Comparison of ENCODE assay signal across 21 cellular contexts in the genomic region with DNA sequence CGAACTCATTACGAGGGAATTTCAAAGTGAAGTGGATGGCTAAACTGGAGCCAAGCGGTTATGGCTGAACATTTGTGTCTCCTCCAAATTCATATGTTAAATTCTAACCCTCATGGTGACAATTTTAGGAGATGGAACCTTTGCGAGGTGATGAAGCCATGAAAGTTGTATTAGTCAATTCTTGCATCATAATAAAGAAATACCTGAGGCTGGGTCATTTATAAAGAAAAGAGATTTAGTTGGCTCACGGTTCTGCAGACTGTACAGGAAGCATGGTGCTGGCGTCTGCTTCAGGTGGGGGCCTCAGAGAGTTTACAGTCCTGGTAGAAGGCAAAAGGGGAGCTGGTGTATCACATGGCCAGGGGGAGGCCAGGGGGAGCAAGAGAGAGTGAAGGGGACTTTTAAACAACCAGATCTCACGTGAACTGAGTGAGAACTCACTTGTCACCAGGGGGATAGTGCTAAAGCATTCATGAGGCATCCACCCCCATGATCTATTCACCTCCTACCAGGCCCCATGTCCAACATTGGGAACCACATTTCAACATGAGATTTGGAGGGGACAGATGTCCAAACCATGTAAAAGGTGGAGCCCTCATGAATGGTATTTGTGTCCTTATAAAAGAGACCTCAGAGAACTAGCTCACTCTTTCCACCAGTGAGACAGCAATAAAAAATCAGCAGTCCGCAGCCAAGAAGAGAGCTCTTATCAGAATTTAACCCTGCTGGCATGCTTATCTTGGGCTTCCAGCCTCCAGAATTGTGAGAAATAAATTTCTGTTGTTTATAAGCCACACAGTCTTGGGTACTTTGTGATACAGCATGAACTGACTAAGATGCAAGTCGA.
A peak's percentile ranks its signal among the peaks of the same experiment; 100 is the strongest.
DNase-seq lines count a peak whose midpoint lies in the region; FAIRE-seq and TF ChIP-seq lines count a peak whose summit lies in the region.
"Had no signal": no experiment of that assay in that cellular context is flagged by ENCODE, and none has a peak within 500 bp of the region (broad histone marks: within the 10 kb centered on the region; RNA-seq: fewer than 3 reads in every experiment).

No MANE protein-coding gene starts in this region.

- H3K4me1 ChIP-seq in PC-9 (replicated peaks; ENCODE audit: insufficient read depth) (no peaks in the 10 kb centered on the region), H1 (replicated peaks in 1 of 4; ENCODE audit: control insufficient read depth in 3 of 4, insufficient read depth in 4 of 4, low read length in 3 of 4) (no peaks in the 10 kb centered on the region), testis (no peaks in the 10 kb centered on the region)
- H3K4me1 ChIP-seq: prostate gland, suprapubic skin had no signal

- no peaks in the 10 kb centered on the region for H3K9me2 ChIP-seq in PC-9 (ENCODE audit: insufficient read depth)

- no peak overlapping the region for H3K14ac ChIP-seq in H1 (ENCODE audit: insufficient read length)

- H4K8ac ChIP-seq in H1 (ENCODE audit: extremely low read depth, insufficient read depth, low read length): no peak overlapping the region

- CTCF ChIA-PET in PC-9 (lab: Charles Lee) (interaction anchor here (0.6 kb wide), 1 partner anchor 1195 kb away, joined by 3 read pairs; no protein-coding TSS in a partner anchor), H1 (lab: Charles Lee; ENCODE audit: partially characterized antibody) (interaction anchor here (0.7 to 1.4 kb wide), 2 partner anchors 10 to 80 kb away, joined by 3 to 6 read pairs; no protein-coding TSS in a partner anchor)

- no peak overlapping the region for H3K4me3 ChIP-seq in PC-9
- no peak overlapping the region for H3K4me3 ChIP-seq in H1 (ENCODE audit: extremely low read depth in 1 of 4, insufficient read depth in 2 of 4, low read depth in 3 of 4, low read length in 4 of 4)
- no peak overlapping the region for H3K4me3 ChIP-seq in testis
- H3K4me3 ChIP-seq: prostate gland, suprapubic skin had no signal

- TF ChIP-seq POLR2A in H1 (IDR thresholded peaks at IDR 0.05; ENCODE audit: control extremely low read depth in 1 of 2, low read depth in 2 of 2, low read length in 2 of 2) (no peak), testis (IDR thresholded peaks at IDR 0.05) (no peak)

- peaks cover 33% of the 10 kb centered on the region for H3K27me3 ChIP-seq in PC-9 (ENCODE audit: insufficient read depth, low read depth)
- H3K27me3 ChIP-seq in H1 (replicated peaks in 1 of 4; ENCODE audit: control insufficient read depth in 3 of 4, extremely low read depth in 1 of 4, insufficient read depth in 3 of 4, low read length in 3 of 4): no peaks in the 10 kb centered on the region
- no peaks in the 10 kb centered on the region for H3K27me3 ChIP-seq in testis
- H3K27me3 ChIP-seq: suprapubic skin had no signal

- H2BK120ac ChIP-seq in H1 (replicated peaks; ENCODE audit: low read depth, low read length): no peak overlapping the region

- H3K4me2 ChIP-seq in PC-9 (no peak overlapping the region), H1 (ENCODE audit: insufficient read depth in 1 of 2, low read depth in 2 of 2, low read length in 2 of 2) (no peak overlapping the region)

- H3K4ac ChIP-seq in H1 (replicated peaks; ENCODE audit: insufficient read length, low read depth, low read length): no peak overlapping the region

- H2AK5ac ChIP-seq in H1 (ENCODE audit: low read depth, low read length): no peak overlapping the region

- H3K23ac ChIP-seq in H1 (ENCODE audit: insufficient read length): no peak overlapping the region

- POLR2A ChIA-PET in PC-9 (lab: Charles Lee; ENCODE audit: unreplicated experiment): no interaction called here
- POLR2A ChIA-PET in H1 (lab: Charles Lee; ENCODE audit: partially characterized antibody): no interaction called here

- H3K36me3 ChIP-seq in PC-9 (ENCODE audit: low read depth) (no peaks in the 10 kb centered on the region), H1 (ENCODE audit: control insufficient read depth in 2 of 4, insufficient read depth in 4 of 4, low read length in 3 of 4) (no peaks in the 10 kb centered on the region), testis (ENCODE audit: low read depth, missing control alignments) (no peaks in the 10 kb centered on the region)
- H3K36me3 ChIP-seq: prostate gland, suprapubic skin had no signal

- no peak overlapping the region for H4K5ac ChIP-seq in H1 (ENCODE audit: insufficient read length, low read depth, low read length)

- no peak overlapping the region for H3K56ac ChIP-seq in H1 (replicated peaks; ENCODE audit: insufficient read length, low read depth, low read length)

- DNase-seq in Daoy (ENCODE audit: low read depth): peak; percentile 15
- peak; percentile 24 for DNase-seq in HT1080 (ENCODE audit: low read depth)
- DNase-seq in PC-9: no peak
- DNase-seq in H1 (ENCODE audit: low read depth in 1 of 2, low spot score in 2 of 2): no peak
- no peak for DNase-seq in NCI-H82 (lab: John Stamatoyannopoulos, UW)
- DNase-seq in NCI-H345 (lab: John Stamatoyannopoulos, UW): no peak
- DNase-seq in testis: no peak
- DNase-seq: activated CD4-positive, alpha-beta T cell treated with anti-CD3 and anti-CD28 coated beads, Interleukin-2, amount 10 ng/mL, durations not matched to agents 7 days and 5 days; activated naive CD4-positive, alpha-beta T cell; activated T-cell treated with anti-CD3 and anti-CD28 coated beads, Interleukin-2, amount 50 U/mL, for 4 hours; H7; Kasumi-1; NCI-H1092; NCI-H187; stimulated activated naive CD4-positive, alpha-beta T cell had no signal

- no peak overlapping the region for H4K91ac ChIP-seq in H1 (replicated peaks; ENCODE audit: insufficient read length, low read length)

- no peaks in the 10 kb centered on the region for H3F3A ChIP-seq in PC-9 (ENCODE audit: insufficient read depth, low read depth)

- peak in 1 of 2 experiments; percentile 18; a peak in 1 of 4 replicates for TF ChIP-seq RAD21 in H1 (IDR thresholded peaks at IDR 0.05 in 1 of 2, conservative IDR thresholded peaks at IDR 0.05 in 1 of 2; ENCODE audit: low read depth in 2 of 2, low read length in 2 of 2)

- no peak overlapping the region for H2BK15ac ChIP-seq in H1 (ENCODE audit: low read length)

- H3K79me1 ChIP-seq in H1 (ENCODE audit: low read depth, low read length): no peaks in the 10 kb centered on the region

- no TSS peak for BruUV-seq in PC-9 (replicated peaks; lab: Mats Ljungman, UMichigan)

- no peak for FAIRE-seq in H1 (lab: Jason Lieb, UNC)
- FAIRE-seq: D721Med, endothelial cell of umbilical vein, urothelium cell line had no signal

- H3K27ac ChIP-seq in PC-9: no peak overlapping the region
- H3K27ac ChIP-seq in H1 (ENCODE audit: low read depth, low read length): no peak overlapping the region
- no peak overlapping the region for H3K27ac ChIP-seq in testis
- H3K27ac ChIP-seq: prostate gland, RWPE1, suprapubic skin had no signal

- H2BK20ac ChIP-seq in H1 (ENCODE audit: low read length): no peak overlapping the region

- no peak overlapping the region for H2BK5ac ChIP-seq in H1 (ENCODE audit: low read depth, low read length)

- no peak for TF ChIP-seq EP300 in H1 (IDR thresholded peaks at IDR 0.05; ENCODE audit: borderline replicate concordance in 1 of 2, low read depth in 2 of 2, low read length in 2 of 2)

- H2BK12ac ChIP-seq in H1 (ENCODE audit: low read depth, low read length): no peak overlapping the region

- no peaks in the 10 kb centered on the region for H3K9me3 ChIP-seq in PC-9 (ENCODE audit: insufficient read depth, low read depth)
- H3K9me3 ChIP-seq in H1 (ENCODE audit: insufficient read depth in 2 of 2, low read depth in 1 of 2, low read length in 1 of 2): no peaks in the 10 kb centered on the region
- no peaks in the 10 kb centered on the region for H3K9me3 ChIP-seq in testis
- H3K9me3 ChIP-seq: prostate gland had no signal

- H3K79me2 ChIP-seq in PC-9 (ENCODE audit: low read depth): no peaks in the 10 kb centered on the region
- H3K79me2 ChIP-seq in H1 (ENCODE audit: control insufficient read depth in 1 of 2, insufficient read depth in 2 of 2, low read length in 2 of 2): no peaks in the 10 kb centered on the region

- H3K18ac ChIP-seq in H1 (ENCODE audit: extremely low read depth, low read length): no peak overlapping the region

- intact Hi-C loops in PC-9 (cut with micrococcal nuclease; ENCODE audit: unreplicated experiment): no loop called here
- intact Hi-C loops in testis (cut with DNase I; ENCODE audit: low total_unique reads): no loop called here

- H3K23me2 ChIP-seq in H1 (ENCODE audit: low read depth, low read length): no peaks in the 10 kb centered on the region

- H2AFZ ChIP-seq in PC-9 (peak overlapping the region; percentile 48; the same call in 1 of the 2 replicates), H1 (ENCODE audit: low read length) (no peak overlapping the region; the same call in 1 of the 2 replicates)

- no peaks in the 10 kb centered on the region for H4K20me1 ChIP-seq in PC-9 (ENCODE audit: insufficient read depth)
- H4K20me1 ChIP-seq in H1 (replicated peaks in 1 of 2; ENCODE audit: control insufficient read depth in 1 of 2, insufficient read depth in 2 of 2, low read length in 2 of 2): no peaks in the 10 kb centered on the region

- TF ChIP-seq CTCF in PC-9 (conservative IDR thresholded peaks at IDR 0.05): no peak
- TF ChIP-seq CTCF in H1 (IDR thresholded peaks at IDR 0.05; ENCODE audit: control extremely low read depth in 1 of 3, insufficient read depth in 1 of 3, low read depth in 1 of 3, low read length in 3 of 3): peak; percentile 22 to 34 (median 23); a peak in 3 of 4 replicates
- TF ChIP-seq CTCF in testis (IDR thresholded peaks at IDR 0.05): no peak

- no peak overlapping the region for H3K9ac ChIP-seq in H1 (replicated peaks in 1 of 4; ENCODE audit: extremely low read depth in 1 of 4, low read depth in 3 of 4, low read length in 3 of 4)

- 78% methylated on average over 9 of the region's 9 CpGs; no CpG with 5 or more reads in 1 of the 2 experiments for WGBS in H1 (ENCODE audit: extremely low coverage in 1 of 2, insufficient coverage in 1 of 2, insufficient read length in 1 of 2, insufficient replicate concordance in 2 of 2, low coverage in 1 of 2, low lambda C conversion rate in 2 of 2, missing lambda C conversion rate in 1 of 2), 2 experiments
- WGBS in testis, 2 donors: 66 to 70% methylated on average over 9 of the region's 9 CpGs

TF ChIP-seq in H1, 55 proteins besides CTCF, POLR2A, EP300 and RAD21:
- TF ChIP-seq SP4 (IDR thresholded peaks at IDR 0.05; ENCODE audit: low read length): no peak
- TF ChIP-seq PHF8 (conservative IDR thresholded peaks at IDR 0.05; ENCODE audit: low read depth, low read length): no peak
- TF ChIP-seq, protein P1, sequence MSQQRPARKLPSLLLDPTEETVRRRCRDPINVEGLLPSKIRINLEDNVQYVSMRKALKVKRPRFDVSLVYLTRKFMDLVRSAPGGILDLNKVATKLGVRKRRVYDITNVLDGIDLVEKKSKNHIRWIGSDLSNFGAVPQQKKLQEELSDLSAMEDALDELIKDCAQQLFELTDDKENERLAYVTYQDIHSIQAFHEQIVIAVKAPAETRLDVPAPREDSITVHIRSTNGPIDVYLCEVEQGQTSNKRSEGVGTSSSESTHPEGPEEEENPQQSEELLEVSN (IDR thresholded peaks at IDR 0.05): no peak
- TF ChIP-seq CHD2 (IDR thresholded peaks at IDR 0.05; ENCODE audit: low read length): 0 out of 2 replicates have a peak, but pooled peaks have one; percentile 12

Comparison
In these comparisons a context has a peak if more than half of its experiments do, and no peak if none do; other contexts are left out.
1. DNase-seq: peak in Daoy (single experiment) and HT1080 (single experiment); none in PC-9 (0 of 2), H1 (0 of 2), NCI-H82 (single experiment), NCI-H345 (single experiment) and testis (single experiment).
2. CTCF ChIP-seq: peak in H1 (3 of 3); none in PC-9 (single experiment) and testis (0 of 3).